ENCODE assay signal across 28 cellular contexts in the genomic region with DNA sequence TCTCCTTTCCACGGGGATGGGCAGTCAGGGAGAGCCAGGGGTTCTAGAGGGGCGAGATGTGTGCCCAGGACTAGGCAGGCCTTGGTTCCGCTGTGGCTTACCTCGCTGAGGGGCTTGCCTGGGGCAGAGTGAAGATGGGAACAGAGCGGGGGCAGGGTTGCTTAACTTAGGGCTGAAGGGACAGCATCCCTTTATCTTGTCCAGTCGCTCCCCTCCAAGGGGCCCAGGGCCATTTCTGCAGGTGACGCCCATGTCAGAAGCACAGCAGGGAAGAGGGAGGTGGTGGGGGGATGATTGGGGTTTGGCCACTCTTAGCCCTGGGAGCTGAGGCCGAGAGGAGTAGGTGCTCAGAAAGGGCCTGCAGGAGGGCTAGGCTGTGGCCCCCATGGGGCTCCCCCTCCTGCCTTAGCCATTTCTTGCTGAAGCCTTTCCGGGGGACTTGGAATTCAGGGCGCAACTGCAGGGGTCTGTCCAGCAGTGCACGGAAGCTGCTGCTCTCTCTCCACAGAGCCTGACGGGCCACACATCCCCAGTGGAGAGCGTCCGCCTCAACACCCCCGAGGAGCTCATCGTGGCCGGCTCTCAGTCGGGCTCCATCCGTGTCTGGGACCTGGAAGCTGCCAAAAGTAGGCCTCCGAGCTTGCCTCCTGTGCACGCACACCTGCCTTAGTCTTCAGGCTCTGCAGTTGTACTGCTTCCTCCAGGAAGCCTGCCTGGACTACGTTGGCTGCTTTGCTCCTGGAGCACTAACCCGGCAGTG. TPM values are rescaled to one million over a fixed set of nuclear protein-coding genes. Genes with fewer than 3 reads are reported as not detected.
"Had no signal": no experiment of that assay in that cellular context is flagged by ENCODE, and none has a peak within 500 bp of the region (broad histone marks: within the 10 kb centered on the region; RNA-seq: fewer than 3 reads in every experiment).

No MANE protein-coding gene starts in this region.

- H3K27me3 ChIP-seq: esophagus squamous epithelium, gastrocnemius medialis, ovary, thyroid gland, uterus had no signal

- H3K27ac ChIP-seq: coronary artery, esophagus squamous epithelium, gastrocnemius medialis, lower lobe of right lung, ovary, psoas muscle, thyroid gland, uterus had no signal

- DNase-seq: activated CD4-positive, alpha-beta T cell treated with anti-CD3 and anti-CD28 coated beads, Interleukin-2, amount 50 U/mL, for 4 hours; activated CD8-positive, alpha-beta memory T cell treated with anti-CD3 and anti-CD28 coated beads for 24 hours; activated CD8-positive, alpha-beta memory T cell treated with anti-CD3 and anti-CD28 coated beads, Interleukin-2, amount 50 U/mL, for 4 hours; activated naive CD8-positive, alpha-beta T cell treated with anti-CD3 and anti-CD28 coated beads for 36 hours; activated T-cell treated with anti-CD3 and anti-CD28 coated beads, Interleukin-2, amount 50 U/mL, for 24 hours; cerebellar nuclear complex; esophagus squamous epithelium; gastrocnemius medialis; head of caudate nucleus; hypothalamus; left colon; naive B cell; ovary; psoas muscle; stimulated activated CD4-positive, alpha-beta T cell treated with anti-CD3 and anti-CD28 coated beads, Interleukin-12 subunit alpha, Interleukin-12 subunit beta, amount 100 ng/mL, for 4 hours; substantia nigra; T-cell; thyroid gland; uterus had no signal

- H3K9me3 Mint-ChIP-seq: activated naive CD8-positive, alpha-beta T cell treated with anti-CD3 and anti-CD28 coated beads for 36 hours; activated T-cell treated with anti-CD3 and anti-CD28 coated beads, Interleukin-2, amount 50 U/mL, for 24 hours; activated T-helper 17 cell treated with anti-CD3 and anti-CD28 coated beads, Interleukin-2, amount 50 U/mL, for 72 hours; naive B cell; neural crest cell; stimulated activated naive CD8-positive, alpha-beta T cell treated with anti-CD3 and anti-CD28 coated beads, Interleukin-15, Interleukin-2, amounts not matched to agents 100 ng/mL and 50 ng/mL, for 24 hours; T-cell had no signal

- H3K4me1 Mint-ChIP-seq: activated naive CD8-positive, alpha-beta T cell treated with anti-CD3 and anti-CD28 coated beads for 36 hours; activated T-helper 17 cell treated with anti-CD3 and anti-CD28 coated beads, Interleukin-2, amount 50 U/mL, for 72 hours; naive B cell; T-cell had no signal

- H3K9me3 ChIP-seq: esophagus squamous epithelium, gastrocnemius medialis, lower lobe of right lung, ovary, psoas muscle, thyroid gland, uterus had no signal

- ATAC-seq: activated T-helper 17 cell treated with anti-CD3 and anti-CD28 coated beads, Interleukin-2, amount 50 U/mL, for 72 hours; gastrocnemius medialis; left colon; lower lobe of right lung; psoas muscle; right cardiac atrium; T-cell had no signal

- H3K36me3 ChIP-seq: gastrocnemius medialis, ovary, uterus had no signal

- H3K27ac Mint-ChIP-seq: activated naive CD8-positive, alpha-beta T cell treated with anti-CD3 and anti-CD28 coated beads for 36 hours; activated T-cell treated with anti-CD3 and anti-CD28 coated beads, Interleukin-2, amount 50 U/mL, for 24 hours; activated T-helper 17 cell treated with anti-CD3 and anti-CD28 coated beads, Interleukin-2, amount 50 U/mL, for 72 hours; stimulated activated naive CD8-positive, alpha-beta T cell treated with anti-CD3 and anti-CD28 coated beads, Interleukin-15, Interleukin-2, amounts not matched to agents 100 ng/mL and 50 ng/mL, for 24 hours; T-cell had no signal

- H3K4me3 Mint-ChIP-seq: activated naive CD8-positive, alpha-beta T cell treated with anti-CD3 and anti-CD28 coated beads for 36 hours; activated T-cell treated with anti-CD3 and anti-CD28 coated beads, Interleukin-2, amount 50 U/mL, for 24 hours; activated T-helper 17 cell treated with anti-CD3 and anti-CD28 coated beads, Interleukin-2, amount 50 U/mL, for 72 hours; neural crest cell; stimulated activated naive CD8-positive, alpha-beta T cell treated with anti-CD3 and anti-CD28 coated beads, Interleukin-15, Interleukin-2, amounts not matched to agents 100 ng/mL and 50 ng/mL, for 24 hours; T-cell had no signal

- H3K4me3 ChIP-seq: coronary artery, esophagus squamous epithelium, gastrocnemius medialis, lower lobe of right lung, ovary, psoas muscle, thyroid gland, uterus had no signal

- H3K27me3 Mint-ChIP-seq: activated naive CD8-positive, alpha-beta T cell treated with anti-CD3 and anti-CD28 coated beads for 36 hours; activated T-cell treated with anti-CD3 and anti-CD28 coated beads, Interleukin-2, amount 50 U/mL, for 24 hours; activated T-helper 17 cell treated with anti-CD3 and anti-CD28 coated beads, Interleukin-2, amount 50 U/mL, for 72 hours; naive B cell; stimulated activated naive CD8-positive, alpha-beta T cell treated with anti-CD3 and anti-CD28 coated beads, Interleukin-15, Interleukin-2, amounts not matched to agents 100 ng/mL and 50 ng/mL, for 24 hours; T-cell had no signal

- FAIRE-seq: astrocyte, TTC549 had no signal

- H3K36me3 Mint-ChIP-seq: naive B cell had no signal

- H3K4me1 ChIP-seq: gastrocnemius medialis, lower lobe of right lung, psoas muscle, thyroid gland, uterus had no signal

RNA-seq across cellular contexts. Expression of a gene that starts 49.5 kb away (rescaled TPM):
- total RNA-seq: activated naive CD8-positive, alpha-beta T cell treated with anti-CD3 and anti-CD28 coated beads for 36 hours; activated T-helper 17 cell treated with anti-CD3 and anti-CD28 coated beads, Interleukin-2, amount 50 U/mL, for 72 hours; astrocyte; gastrocnemius medialis; left colon; mesenteric fat pad; psoas muscle; right cardiac atrium; T-cell had no signal
- polyA plus RNA-seq: psoas muscle, right cardiac atrium had no signal
